Comparison of ENCODE assay signal across 9 cellular contexts in genomic region chr2:216216951-216217903, GRCh38.
A peak's percentile ranks its signal among the peaks of the same experiment; 100 is the strongest.
DNase-seq lines count a peak whose midpoint lies in the region; ATAC-seq, FAIRE-seq and TF ChIP-seq lines count a peak whose summit lies in the region.
"Had no signal": no experiment of that assay in that cellular context is flagged by ENCODE, and none has a peak within 500 bp of the region (broad histone marks: within the 10 kb centered on the region; RNA-seq: fewer than 3 reads in every experiment).

No MANE protein-coding gene starts in this region.

- H3K9me3 Mint-ChIP-seq in activated naive CD4-positive, alpha-beta T cell treated with anti-CD3 and anti-CD28 coated beads, Interleukin-2, amount 10 ng/mL, durations not matched to agents 7 days and 5 days, result no peaks in the 10 kb centered on the region

- H3K27ac ChIP-seq in PC-3 (ENCODE audit: low read length), result peak overlapping the region; percentile 82
- H3K27ac ChIP-seq in endothelial cell of umbilical vein (ENCODE audit: insufficient read depth, low read depth, low read length), result peak overlapping the region; percentile 52
- peak overlapping the region in 7 of 8 donors; percentile 17 to 75 (median 61) for H3K27ac ChIP-seq in spleen

- CTCF ChIA-PET in activated naive CD4-positive, alpha-beta T cell treated with anti-CD3 and anti-CD28 coated beads, Interleukin-2, amount 10 ng/mL, durations not matched to agents 7 days and 5 days (lab: Charles Lee), result interaction anchor here (0.7 to 0.9 kb wide), 2 partner anchors 54 to 299 kb away, joined by 3 read pairs; no protein-coding TSS in a partner anchor
- CTCF ChIA-PET in PC-3 (lab: Charles Lee) (interaction anchor here (0.7 kb wide), 1 partner anchor 282 kb away, joined by 3 read pairs; the partner anchor contains the start of gene RPL37A), endothelial cell of umbilical vein (lab: Charles Lee) (interaction anchor here (1.2 to 3.7 kb wide), 4 partner anchors 23 to 187 kb away, joined by 4 to 12 read pairs (median 5); no protein-coding TSS in a partner anchor)

- H3F3A ChIP-seq in PC-3 (ENCODE audit: low read length, unreplicated experiment), result peaks cover 11% of the 10 kb centered on the region

- TF ChIP-seq CTCF in PC-3 (conservative IDR thresholded peaks at IDR 0.05; ENCODE audit: low read depth, low read length) (no peak), endothelial cell of umbilical vein (IDR thresholded peaks at IDR 0.05; ENCODE audit: extremely low read depth in 1 of 2, insufficient read depth in 1 of 2, low read depth in 1 of 2, low read length in 2 of 2) (no peak), spleen (IDR thresholded peaks at IDR 0.05 in 8 of 11, conservative IDR thresholded peaks at IDR 0.05 in 3 of 11) (no peak)

- H4K20me1 ChIP-seq in PC-3 (ENCODE audit: low read length), result no peaks in the 10 kb centered on the region
- no peaks in the 10 kb centered on the region for H4K20me1 ChIP-seq in endothelial cell of umbilical vein (replicated peaks; ENCODE audit: control insufficient read depth, extremely low read depth, insufficient read depth, low read length)

- H3K9me3 ChIP-seq in PC-3 (ENCODE audit: low read length), result no peaks in the 10 kb centered on the region
- H3K9me3 ChIP-seq in endothelial cell of umbilical vein (replicated peaks; ENCODE audit: control insufficient read depth, insufficient read depth, low read length), result no peaks in the 10 kb centered on the region
- no peaks in the 10 kb centered on the region for H3K9me3 ChIP-seq in spleen

- ATAC-seq in PC-3, result peak; percentile 77
- ATAC-seq in GM19351 (IDR thresholded peaks at IDR 0.05; ENCODE audit: unreplicated experiment), result no peak

- no TSS peak for BruUV-seq in PC-3 (replicated peaks; lab: Mats Ljungman, UMichigan)
- BruUV-seq in endothelial cell of umbilical vein (replicated peaks; lab: Mats Ljungman, UMichigan), result no TSS peak

- H3K4me1 ChIP-seq in PC-3 (ENCODE audit: insufficient read depth, low read length) (peaks cover 54% of the 10 kb centered on the region), endothelial cell of umbilical vein (ENCODE audit: control insufficient read depth, extremely low read depth, insufficient read depth, low read length) (peaks cover 46% of the 10 kb centered on the region), spleen (peaks cover 0 to 31% (median 10%) of the 10 kb centered on the region in 6 donors)

- dilution Hi-C loops in endothelial cell of umbilical vein (cut with MboI; ENCODE audit: extremely low pct_ligation_motif_present, low sequenced_read_pairs), result no loop called here

- peak overlapping the region; percentile 22 for H3K9ac ChIP-seq in PC-3 (ENCODE audit: low read length)
- peak overlapping the region; percentile 1 for H3K9ac ChIP-seq in endothelial cell of umbilical vein (replicated peaks; ENCODE audit: extremely low read depth, insufficient read depth, low read length)

- H3K27me3 ChIP-seq in PC-3 (ENCODE audit: low read length), result no peaks in the 10 kb centered on the region
- H3K27me3 ChIP-seq in endothelial cell of umbilical vein (ENCODE audit: control insufficient read depth in 2 of 2, insufficient read depth in 2 of 2, low read length in 2 of 2), result no peaks in the 10 kb centered on the region
- no peaks in the 10 kb centered on the region for H3K27me3 ChIP-seq in spleen (replicated peaks in 1 of 7)

- H3K4me2 ChIP-seq in PC-3 (ENCODE audit: low read length) (peak overlapping the region; percentile 61), endothelial cell of umbilical vein (ENCODE audit: insufficient read depth, low read length) (peak overlapping the region; percentile 58)

- no peaks in the 10 kb centered on the region for H3K79me2 ChIP-seq in PC-3 (ENCODE audit: low read length)
- H3K79me2 ChIP-seq in endothelial cell of umbilical vein (ENCODE audit: control insufficient read depth, insufficient read depth, low read length), result no peaks in the 10 kb centered on the region

- peaks cover 45% of the 10 kb centered on the region for H3K4me1 Mint-ChIP-seq in activated naive CD4-positive, alpha-beta T cell treated with anti-CD3 and anti-CD28 coated beads, Interleukin-2, amount 10 ng/mL, durations not matched to agents 7 days and 5 days

- TF ChIP-seq POLR2A in endothelial cell of umbilical vein (IDR thresholded peaks at IDR 0.05; ENCODE audit: low read depth, low read length) (no peak), spleen (IDR thresholded peaks at IDR 0.05) (no peak)

- FAIRE-seq in endothelial cell of umbilical vein (lab: Jason Lieb, UNC), result peak; percentile 26
- FAIRE-seq: G401.6 had no signal

- no peaks in the 10 kb centered on the region for H3K9me2 ChIP-seq in PC-3 (replicated peaks; ENCODE audit: low read length)

- no peak for DNase-seq in activated naive CD4-positive, alpha-beta T cell treated with anti-CD3 and anti-CD28 coated beads, Interleukin-2, amount 10 ng/mL, durations not matched to agents 7 days and 5 days
- no peak for DNase-seq in activated naive CD4-positive, alpha-beta T cell (lab: John Stamatoyannopoulos, UW)
- DNase-seq in PC-3 (peak; percentile 87), endothelial cell of umbilical vein (ENCODE audit: low read depth, low spot score) (peak; percentile 55), spleen (peak; percentile 54), ecto neural progenitor cell (ENCODE audit: low spot score) (no peak), NCI-H146 treated with DMSO at 0.1 percent for 48 hours (lab: John Stamatoyannopoulos, UW; ENCODE audit: unreplicated experiment) (no peak)

- peak overlapping the region; percentile 7; the same call in 1 of the 2 replicates for H3K4me3 ChIP-seq in PC-3 (ENCODE audit: low read length)
- H3K4me3 ChIP-seq in endothelial cell of umbilical vein (replicated peaks in 1 of 3; ENCODE audit: insufficient read depth in 1 of 3, low read depth in 1 of 3, low read length in 3 of 3), result no peak overlapping the region
- H3K4me3 ChIP-seq in spleen, result no peak overlapping the region

- WGBS in spleen, 5 donors, result 58 to 69% (median 64%) methylated on average over 7 of the region's 7 CpGs

- H3K27ac Mint-ChIP-seq in activated naive CD4-positive, alpha-beta T cell treated with anti-CD3 and anti-CD28 coated beads, Interleukin-2, amount 10 ng/mL, durations not matched to agents 7 days and 5 days, result peak overlapping the region; percentile 67

- no peaks in the 10 kb centered on the region; the same call in 1 of the 2 replicates for H3K36me3 ChIP-seq in PC-3 (ENCODE audit: low read depth, low read length)
- H3K36me3 ChIP-seq in endothelial cell of umbilical vein (ENCODE audit: control insufficient read depth in 2 of 2, extremely low read depth in 1 of 2, insufficient read depth in 2 of 2, low read length in 2 of 2), result no peaks in the 10 kb centered on the region
- H3K36me3 ChIP-seq in spleen, result peaks cover 0 to 66% (median 0%) of the 10 kb centered on the region in 6 donors

- POLR2A ChIA-PET in PC-3 (lab: Charles Lee; ENCODE audit: unreplicated experiment), result no interaction called here
- POLR2A ChIA-PET in endothelial cell of umbilical vein (lab: Charles Lee), result no interaction called here

- H3K4me3 Mint-ChIP-seq in activated naive CD4-positive, alpha-beta T cell treated with anti-CD3 and anti-CD28 coated beads, Interleukin-2, amount 10 ng/mL, durations not matched to agents 7 days and 5 days, result no peak overlapping the region

- H3K27me3 Mint-ChIP-seq in activated naive CD4-positive, alpha-beta T cell treated with anti-CD3 and anti-CD28 coated beads, Interleukin-2, amount 10 ng/mL, durations not matched to agents 7 days and 5 days, result no peaks in the 10 kb centered on the region

- peaks cover 27% of the 10 kb centered on the region for H3K36me3 Mint-ChIP-seq in activated naive CD4-positive, alpha-beta T cell treated with anti-CD3 and anti-CD28 coated beads, Interleukin-2, amount 10 ng/mL, durations not matched to agents 7 days and 5 days

- intact Hi-C loops in PC-3 (cut with micrococcal nuclease), result loop anchor here (5.0 kb wide), 1 partner anchor 280 kb away; the partner anchor contains the start of gene RPL37A
- intact Hi-C loops in endothelial cell of umbilical vein (cut with micrococcal nuclease), result loop anchor here (1.0 to 10.0 kb wide), 3 partner anchors 155 to 418 kb away; partner anchors contain the start of genes IGFBP2, MARCHF4 and SMARCAL1
- intact Hi-C loops in spleen (cut with DNase I; ENCODE audit: low total_unique reads), result no loop called here

- H2AFZ ChIP-seq in PC-3 (ENCODE audit: low read length) (no peak overlapping the region), endothelial cell of umbilical vein (ENCODE audit: low read depth, low read length) (no peak overlapping the region)

- H3K9me1 ChIP-seq in endothelial cell of umbilical vein (replicated peaks; ENCODE audit: control insufficient read depth, extremely low read depth, insufficient read depth, low read length), result no peaks in the 10 kb centered on the region

TF ChIP-seq in endothelial cell of umbilical vein, 7 proteins besides CTCF, POLR2A, EP300 and RAD21:
- TF ChIP-seq MYC (IDR thresholded peaks at IDR 0.05; ENCODE audit: low read depth, low read length) (no peak), POLR2AphosphoS5 (IDR thresholded peaks at IDR 0.05; ENCODE audit: insufficient read depth, low read depth, low read length) (peak; percentile 74), JUN (IDR thresholded peaks at IDR 0.05; ENCODE audit: borderline replicate concordance, insufficient read depth, insufficient read length, low read depth) (peak; percentile 70), FOS (IDR thresholded peaks at IDR 0.05; ENCODE audit: borderline replicate concordance, insufficient read depth, low read length) (peak; percentile 67), GATA2 (IDR thresholded peaks at IDR 0.05; ENCODE audit: insufficient read depth, insufficient read length, low read depth, low read length) (peak; percentile 97), MAX (IDR thresholded peaks at IDR 0.05; ENCODE audit: insufficient read depth, insufficient read length) (no peak)

Comparison
In these comparisons a context has a peak if more than half of its experiments do, and no peak if none do; other contexts are left out.
1. DNase-seq: peak in PC-3 (single experiment), endothelial cell of umbilical vein (single experiment) and spleen (single experiment); none in activated naive CD4-positive, alpha-beta T cell treated with anti-CD3 and anti-CD28 coated beads, Interleukin-2, amount 10 ng/mL, durations not matched to agents 7 days and 5 days (single experiment), activated naive CD4-positive, alpha-beta T cell (0 of 4), ecto neural progenitor cell (single experiment) and NCI-H146 treated with DMSO at 0.1 percent for 48 hours (single experiment).
2. Peak in every context shown above with its lines, with median percentiles within 50 percentile points of each other: H3K27ac ChIP-seq.